Comparison of ENCODE assay signal across 8 cellular contexts in the genomic region with DNA sequence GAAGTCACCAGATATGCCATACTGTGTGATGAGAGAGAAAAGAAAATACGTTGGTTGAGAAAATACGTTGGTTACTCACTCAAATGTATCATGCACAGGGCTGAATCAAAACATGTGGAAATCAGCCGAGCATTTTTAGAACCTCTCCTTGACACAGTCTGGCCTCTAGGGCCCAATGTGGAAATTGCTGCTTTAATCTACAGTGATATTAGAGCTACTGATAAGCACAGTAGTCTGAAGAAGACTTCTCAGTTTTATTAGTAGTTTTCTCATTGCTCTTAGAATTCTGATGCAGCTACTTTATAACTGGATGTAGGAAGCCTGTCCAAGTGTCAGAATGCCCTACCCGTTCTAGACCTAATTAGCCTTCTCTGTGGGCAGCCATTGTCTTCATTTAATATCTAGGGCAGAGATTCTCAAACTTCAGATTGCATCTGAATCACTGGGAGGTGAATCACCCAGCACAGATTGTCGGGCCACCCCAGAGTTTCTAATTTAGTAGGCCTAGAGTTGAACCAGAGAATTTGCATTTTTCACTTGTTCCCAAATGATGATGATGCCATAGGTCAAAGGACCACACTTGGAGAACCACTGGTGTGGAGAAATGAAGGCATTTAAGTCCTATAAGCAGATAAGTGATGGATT.
DNase-seq lines count a peak whose midpoint lies in the region; ATAC-seq and TF ChIP-seq lines count a peak whose summit lies in the region.

No MANE protein-coding gene starts in this region.

- WGBS in right cardiac atrium: 50% methylated on average over 5 of the region's 5 CpGs

- H3K4me3 ChIP-seq in right cardiac atrium (ENCODE audit: low read length) (no peak overlapping the region), WERI-Rb-1 (ENCODE audit: low read depth, low read length) (no peak overlapping the region)

- H3K27ac ChIP-seq in right cardiac atrium (ENCODE audit: low read length): no peak overlapping the region
- H3K27ac ChIP-seq in WERI-Rb-1: no peak overlapping the region

- intact Hi-C loops in right cardiac atrium (cut with DNase I): no loop called here

- H3K27me3 ChIP-seq in right cardiac atrium (ENCODE audit: control insufficient read depth, insufficient read depth) (no peaks in the 10 kb centered on the region), WERI-Rb-1 (ENCODE audit: insufficient read depth, low read depth, severe bottlenecking) (no peaks in the 10 kb centered on the region)

- DNase-seq in Ammon's horn (ENCODE audit: low spot score): peak; percentile 12
- peak; percentile 19 for DNase-seq in RKO (ENCODE audit: low spot score)
- no peak for DNase-seq in right cardiac atrium
- no peak for DNase-seq in islet precursor cell
- DNase-seq in NCI-H1105 treated with DMSO at 0.1 percent for 48 hours (lab: John Stamatoyannopoulos, UW): no peak
- no peak for DNase-seq in KG1 (lab: John Stamatoyannopoulos, UW)
- DNase-seq in WERI-Rb-1: no peak

- H3K36me3 ChIP-seq in WERI-Rb-1: no peaks in the 10 kb centered on the region

- TF ChIP-seq CTCF in WERI-Rb-1 (IDR thresholded peaks at IDR 0.05; ENCODE audit: low read depth, low read length): no peak

- ATAC-seq in GM18511 (IDR thresholded peaks at IDR 0.05; ENCODE audit: unreplicated experiment) (peak; percentile 68), right cardiac atrium (peak; percentile 72 to 81)

- H3K9me3 ChIP-seq in right cardiac atrium (ENCODE audit: control insufficient read depth, low read length) (no peaks in the 10 kb centered on the region), WERI-Rb-1 (ENCODE audit: severe bottlenecking) (no peaks in the 10 kb centered on the region)

- peaks cover 4% of the 10 kb centered on the region for H3K4me1 ChIP-seq in right cardiac atrium (ENCODE audit: control insufficient read depth, insufficient read depth, low read length)

Comparison
In these comparisons a context has a peak if more than half of its experiments do, and no peak if none do; other contexts are left out.
1. DNase-seq: peak in Ammon's horn (single experiment) and RKO (single experiment); none in right cardiac atrium (0 of 3), islet precursor cell (single experiment), NCI-H1105 treated with DMSO at 0.1 percent for 48 hours (single experiment), KG1 (single experiment) and WERI-Rb-1 (single experiment).